ENCODE assay signal across 23 cellular contexts in genomic region chr9:134350416-134350994, GRCh38. TPM values are rescaled to one million over a fixed set of nuclear protein-coding genes. Genes with fewer than 3 reads are reported as not detected.
DNase-seq lines count a peak whose midpoint lies in the region; ATAC-seq, FAIRE-seq and TF ChIP-seq lines count a peak whose summit lies in the region.
"Had no signal": no experiment of that assay in that cellular context is flagged by ENCODE, and none has a peak within 500 bp of the region (broad histone marks: within the 10 kb centered on the region; RNA-seq: fewer than 3 reads in every experiment).

No MANE protein-coding gene starts in this region.

- CTCF ChIA-PET in HEK293 (lab: Yijun Ruan, JAX) = no interaction called here
- CTCF ChIA-PET in HepG2 (lab: Yijun Ruan, JAX; ENCODE audit: low intra/inter-chr PET ratio, low total read pairs) = no interaction called here

- DNase-seq in HepG2 (ENCODE audit: low spot score) (no peak), gastrocnemius medialis (no peak), upper lobe of left lung (no peak), RKO (ENCODE audit: low spot score) (no peak)
- DNase-seq: activated CD4-positive, alpha-beta memory T cell treated with anti-CD3 and anti-CD28 coated beads for 36 hours; activated CD4-positive, CD25-positive, alpha-beta regulatory T cell; activated effector memory CD4-positive, alpha-beta T cell treated with Interleukin-2 at 50 U/mL for 16 hours; activated naive CD8-positive, alpha-beta T cell treated with anti-CD3 and anti-CD28 coated beads, Interleukin-2, amount 10 ng/mL, durations not matched to agents 7 days and 5 days; brain microvascular endothelial cell; CD4-positive, alpha-beta memory T cell; DMS153; Karpas-422; kidney glomerular epithelial cell; NCI-H1048; NCI-H2081; NCI-H446; occipital lobe; right lobe of liver had no signal

- POLR2A ChIA-PET in HEK293 (lab: Yijun Ruan, JAX) (no interaction called here), HepG2 (lab: Yijun Ruan, JAX) (no interaction called here)

- ATAC-seq in HepG2 = no peak
- no peak for ATAC-seq in gastrocnemius medialis
- ATAC-seq in upper lobe of left lung (ENCODE audit: low FRiP score in 2 of 2) = no peak
- ATAC-seq in HG03442 (IDR thresholded peaks at IDR 0.05; ENCODE audit: unreplicated experiment) = no peak

- no TSS peak for BruUV-seq in HepG2 (replicated peaks; lab: Mats Ljungman, UMichigan)

- TF ChIP-seq CTCF in HEK293 (tag by site-specific recombination; IDR thresholded peaks at IDR 0.05) (no peak), VCaP (conservative IDR thresholded peaks at IDR 0.05) (no peak), HepG2 (CRISPR knock-in tag; IDR thresholded peaks at IDR 0.05) (no peak), gastrocnemius medialis (IDR thresholded peaks at IDR 0.05 in 4 of 5, conservative IDR thresholded peaks at IDR 0.05 in 1 of 5) (no peak), upper lobe of left lung (IDR thresholded peaks at IDR 0.05) (no peak)

- FAIRE-seq in HepG2 (lab: Jason Lieb, UNC) = no peak
- FAIRE-seq: G401.6, urothelium cell line had no signal

- H3K4me3 ChIP-seq in HEK293 (ENCODE audit: low read depth, low read length) (no peak overlapping the region), HepG2 (replicated peaks in 1 of 3; ENCODE audit: insufficient read depth in 1 of 3, low read depth in 2 of 3, low read length in 3 of 3) (no peak overlapping the region), gastrocnemius medialis (no peak overlapping the region), upper lobe of left lung (no peak overlapping the region)
- H3K4me3 ChIP-seq: right lobe of liver had no signal

- H3K9me3 ChIP-seq in HEK293 (ENCODE audit: control insufficient read depth, insufficient read depth, low read depth, low read length) (no peaks in the 10 kb centered on the region), HepG2 (ENCODE audit: low read length) (no peaks in the 10 kb centered on the region), gastrocnemius medialis (no peaks in the 10 kb centered on the region), upper lobe of left lung (no peaks in the 10 kb centered on the region)
- H3K9me3 ChIP-seq: right lobe of liver had no signal

- H3K9ac ChIP-seq in HepG2 (ENCODE audit: insufficient read depth, low read depth, low read length) = no peak overlapping the region

- no peak overlapping the region for H3K4me2 ChIP-seq in HepG2 (ENCODE audit: low read depth, low read length)

- TF ChIP-seq POLR2A in HepG2 (IDR thresholded peaks at IDR 0.05; ENCODE audit: insufficient read depth in 1 of 2, low read depth in 2 of 2, low read length in 2 of 2) (no peak), gastrocnemius medialis (IDR thresholded peaks at IDR 0.05) (no peak), upper lobe of left lung (IDR thresholded peaks at IDR 0.05) (no peak)

- no peaks in the 10 kb centered on the region for H3K36me3 ChIP-seq in HEK293 (ENCODE audit: control insufficient read depth in 2 of 2, insufficient read depth in 1 of 2, low read length in 2 of 2)
- peaks cover 1 to 4% of the 10 kb centered on the region in 2 experiments; a peak in 3 of 5 replicates for H3K36me3 ChIP-seq in HepG2 (replicated peaks in 1 of 2; ENCODE audit: control insufficient read depth in 1 of 2, insufficient read depth in 2 of 2, low read length in 2 of 2)
- H3K36me3 ChIP-seq in gastrocnemius medialis = no peaks in the 10 kb centered on the region
- H3K36me3 ChIP-seq in upper lobe of left lung = peaks cover 0 to 4% (median 2%) of the 10 kb centered on the region in 4 donors
- H3K36me3 ChIP-seq: brain microvascular endothelial cell, right lobe of liver had no signal

- H3K27me3 ChIP-seq in HepG2 (ENCODE audit: control insufficient read depth in 1 of 2, insufficient read depth in 2 of 2, low read length in 2 of 2) (no peaks in the 10 kb centered on the region), gastrocnemius medialis (no peaks in the 10 kb centered on the region), upper lobe of left lung (no peaks in the 10 kb centered on the region)
- H3K27me3 ChIP-seq: brain microvascular endothelial cell, right lobe of liver had no signal

- peaks cover 82% of the 10 kb centered on the region for H3K79me2 ChIP-seq in HepG2 (ENCODE audit: insufficient read depth, low read length)

- intact Hi-C loops in HepG2 (cut with micrococcal nuclease; ENCODE audit: unreplicated experiment) = no loop called here
- intact Hi-C loops in gastrocnemius medialis (cut with DNase I; ENCODE audit: low total_unique reads) = loop anchor here (2.0 kb wide), 1 partner anchor 14 kb away; no protein-coding TSS in a partner anchor

- no peak for TF ChIP-seq EP300 in HepG2 (IDR thresholded peaks at IDR 0.05; ENCODE audit: low read depth in 2 of 2, low read length in 2 of 2)
- TF ChIP-seq EP300 in HepG2 (CRISPR knock-in tag; IDR thresholded peaks at IDR 0.05; ENCODE audit: borderline replicate concordance) = no peak
- TF ChIP-seq EP300 in upper lobe of left lung (IDR thresholded peaks at IDR 0.05) = no peak

- WGBS in HepG2 (ENCODE audit: low lambda C conversion rate) = 92% methylated on average over 2 of the region's 20 CpGs
- 80 to 100% methylated on average over 3 to 19 of the region's 20 CpGs for WGBS in upper lobe of left lung, 2 donors

- no peak overlapping the region for H2AFZ ChIP-seq in HepG2 (ENCODE audit: low read length)

- H3K27ac ChIP-seq in HEK293 (ENCODE audit: extremely low read depth, low read depth, low read length) = no peak overlapping the region
- H3K27ac ChIP-seq in VCaP = peak overlapping the region; percentile 3; the same call in 1 of the 2 replicates
- H3K27ac ChIP-seq in HepG2 (ENCODE audit: extremely low read length, insufficient read depth, low read length) = no peak overlapping the region
- H3K27ac ChIP-seq in gastrocnemius medialis = peak overlapping the region; percentile 85 to 94 (median 88)
- H3K27ac ChIP-seq in upper lobe of left lung = no peak overlapping the region
- H3K27ac ChIP-seq: brain microvascular endothelial cell had no signal

- TF ChIP-seq RAD21 in HepG2 (CRISPR knock-in tag; IDR thresholded peaks at IDR 0.05) = no peak

- peaks cover 80% of the 10 kb centered on the region; the same call in 1 of the 2 replicates for H4K20me1 ChIP-seq in HepG2 (ENCODE audit: insufficient read depth, low read length)

- H3K4me1 ChIP-seq in HEK293 (ENCODE audit: control insufficient read depth, insufficient read depth, low read length) (no peaks in the 10 kb centered on the region), HepG2 (ENCODE audit: insufficient read depth, low read length) (peaks cover 23% of the 10 kb centered on the region), gastrocnemius medialis (peaks cover 97 to 100% of the 10 kb centered on the region in 2 donors), upper lobe of left lung (peaks cover 30 to 84% (median 44%) of the 10 kb centered on the region in 4 donors)

- in situ Hi-C loops in HepG2 (cut with HindIII; ENCODE audit: extremely low pct_ligation_motif_present, low pct_unique_long_range_greater_than_20kb) = no loop called here
- in situ Hi-C loops in gastrocnemius medialis (cut with MboI; ENCODE audit: low sequenced_read_pairs in 4 of 4) = no loop called here

TF ChIP-seq in HEK293, 187 proteins besides CTCF, POLR2A, EP300 and RAD21:
- no peak for TF ChIP-seq ZNF701 (tag by site-specific recombination; IDR thresholded peaks at IDR 0.05)
- TF ChIP-seq ZNF184 (tag by site-specific recombination; IDR thresholded peaks at IDR 0.05) = no peak
- peak; percentile 83 for TF ChIP-seq EGR2 (tag by site-specific recombination; IDR thresholded peaks at IDR 0.05; ENCODE audit: low read depth)
- TF ChIP-seq ZFHX2 (tag by site-specific recombination; conservative IDR thresholded peaks at IDR 0.05) = peak; percentile 88
- TF ChIP-seq ZIC2 (tag by site-specific recombination; IDR thresholded peaks at IDR 0.05) = peak; percentile 95
- peak; percentile 46; the same call in 1 of the 2 replicates for TF ChIP-seq GLIS1 (tag by site-specific recombination; IDR thresholded peaks at IDR 0.05)

TF ChIP-seq in HepG2, 621 proteins besides CTCF, POLR2A, EP300 and RAD21 (continues in another document):
- no peak for TF ChIP-seq NR2F1 (CRISPR knock-in tag; IDR thresholded peaks at IDR 0.05)

RNA-seq across cellular contexts. Expression of gene RXRA, which starts 24.2 kb away (rescaled TPM):
- 19.2 and 29.2 TPM in 2 replicates for total RNA-seq in HepG2 (2016; rRNA removed; fragmentation: Illumina TruSeq; extraction: Trizol)
- total RNA-seq in HepG2 (2016; cell fraction: cytosol; rRNA removed; fragmentation: Illumina TruSeq; extraction: Trizol; ENCODE audit: low read depth) = 24.1 and 24.5 TPM in 2 replicates
- total RNA-seq in HepG2 (2016; cell fraction: insoluble cytoplasmic fraction; rRNA removed; fragmentation: Illumina TruSeq; extraction: Trizol) = 16.2 and 29.2 TPM in 2 replicates
- 50.6 and 51.0 TPM in 2 replicates for total RNA-seq in HepG2 (2016; cell fraction: membrane; rRNA removed; fragmentation: Illumina TruSeq; extraction: Trizol)
- 14.5 and 14.9 TPM in 2 replicates for total RNA-seq in HepG2 (2016; cell fraction: nucleus; rRNA removed; fragmentation: Illumina TruSeq; extraction: Trizol)
- 18.9 and 23.8 TPM in 2 replicates for polyA plus RNA-seq in HepG2 (2011; rRNA removed)
- polyA plus RNA-seq in HepG2 (2011; cell fraction: cytosol; rRNA removed) = 20.3 and 28.6 TPM in 2 replicates
- polyA plus RNA-seq in HepG2 (2011; cell fraction: nucleus; rRNA removed) = 25.5 and 28.6 TPM in 2 replicates
- polyA plus RNA-seq in HepG2 (2012) = 42.6 and 48.4 TPM in 2 replicates
- polyA plus RNA-seq in HepG2 (2016; cell fraction: cytosol; fragmentation: Illumina TruSeq; extraction: Trizol; ENCODE audit: low read depth) = 68.3 and 74.3 TPM in 2 replicates
- polyA plus RNA-seq in HepG2 (2016; cell fraction: insoluble cytoplasmic fraction; fragmentation: Illumina TruSeq; extraction: Trizol; ENCODE audit: low read depth) = 28.2 and 39.1 TPM in 2 replicates
- 81.0 and 95.6 TPM in 2 replicates for polyA plus RNA-seq in HepG2 (2016; cell fraction: membrane; fragmentation: Illumina TruSeq; extraction: Trizol; ENCODE audit: low read depth)
- polyA plus RNA-seq in HepG2 (2016; cell fraction: nucleus; fragmentation: Illumina TruSeq; extraction: Trizol; ENCODE audit: insufficient read depth, low read depth) = 27.8 and 30.7 TPM in 2 replicates
- polyA minus RNA-seq in HepG2 (2011; rRNA and poly(A)+ RNA removed; ENCODE audit: low replicate concordance) = 26.4 and 69.1 TPM in 2 replicates
- 27.2 and 30.5 TPM in 2 replicates for polyA minus RNA-seq in HepG2 (2011; cell fraction: cytosol; rRNA and poly(A)+ RNA removed)
- 13.6 and 15.8 TPM in 2 replicates for polyA minus RNA-seq in HepG2 (2011; cell fraction: nucleus; rRNA and poly(A)+ RNA removed)
- total RNA-seq in gastrocnemius medialis = 100 to 1,000 TPM in 3 of 4 donors, 10 to 100 TPM in 1; 70.8 to 224 (median 160) TPM
- 10 to 100 TPM; 43.8 to 92.7 (median 74.1) TPM for total RNA-seq in upper lobe of left lung

Comparison
In these comparisons a context has a peak if more than half of its experiments do, and no peak if none do; other contexts are left out.
1. H3K27ac ChIP-seq: peak in VCaP (single experiment) and gastrocnemius medialis (4 of 4); none in HEK293 (single experiment), HepG2 (single experiment) and upper lobe of left lung (0 of 4).